In the genomic region with DNA sequence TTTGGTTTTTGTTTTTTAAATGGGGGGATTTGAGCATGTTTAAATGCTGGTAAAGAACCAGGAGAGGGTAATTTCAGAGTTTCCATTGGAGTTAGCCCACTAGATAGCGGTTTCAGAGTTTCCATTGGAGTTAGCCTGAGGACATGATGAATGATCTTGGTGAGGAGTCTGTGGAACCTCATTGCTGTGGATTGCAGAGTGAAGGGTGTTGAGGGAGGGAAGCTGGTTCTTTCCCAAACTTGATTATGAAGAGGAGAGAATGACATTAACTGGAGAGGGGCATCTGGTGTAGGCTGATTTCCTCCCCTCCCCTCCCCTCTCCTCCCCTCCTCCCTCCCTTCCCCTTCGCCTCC, we compare ENCODE assay signal across 26 cellular contexts. TPM values are rescaled to one million over a fixed set of nuclear protein-coding genes. Genes with fewer than 3 reads are reported as not detected.
DNase-seq lines count a peak whose midpoint lies in the region; ATAC-seq, FAIRE-seq and TF ChIP-seq lines count a peak whose summit lies in the region.
"Had no signal": no experiment of that assay in that cellular context is flagged by ENCODE, and none has a peak within 500 bp of the region (broad histone marks: within the 10 kb centered on the region; RNA-seq: fewer than 3 reads in every experiment).

No MANE protein-coding gene starts in this region.

- H3K27me3 Mint-ChIP-seq in astrocyte (ENCODE audit: low read depth, unreplicated experiment) (no peaks in the 10 kb centered on the region), natural killer cell (ENCODE audit: low read depth in 2 of 2) (peaks cover 19 to 20% of the 10 kb centered on the region in 2 donors)

- no peak overlapping the region for H3K4me3 ChIP-seq in AG04450 (ENCODE audit: low read depth, low read length)
- H3K4me3 ChIP-seq in astrocyte (ENCODE audit: insufficient read depth, low read depth, low read length): no peak overlapping the region
- no peak overlapping the region for H3K4me3 ChIP-seq in mesodermal cell (ENCODE audit: extremely low read depth, insufficient read depth, low read length, poor library complexity, severe bottlenecking)
- H3K4me3 ChIP-seq: A549; BLaER1 treated with 17β-estradiol and CSF1 and Interleukin-3, amounts not matched to agents 10 nM and 100 nM; esophagus squamous epithelium; MG63; Peyer's patch; psoas muscle had no signal

- peaks cover 46% of the 10 kb centered on the region for H4K20me1 ChIP-seq in astrocyte (ENCODE audit: insufficient read depth, low read length)
- H4K20me1 ChIP-seq: BLaER1 treated with 17β-estradiol and CSF1 and Interleukin-3, amounts not matched to agents 10 nM and 100 nM had no signal

- H3K9me3 ChIP-seq in AG04450 (ENCODE audit: control insufficient read depth, insufficient read depth, low read length): no peaks in the 10 kb centered on the region
- no peaks in the 10 kb centered on the region for H3K9me3 ChIP-seq in astrocyte (ENCODE audit: insufficient read depth, low read depth, low read length)
- H3K9me3 ChIP-seq in mesodermal cell (ENCODE audit: control insufficient read depth, low read length): no peaks in the 10 kb centered on the region
- H3K9me3 ChIP-seq: A549, esophagus squamous epithelium, MG63, Peyer's patch, psoas muscle had no signal

- WGBS in mesodermal cell (ENCODE audit: insufficient coverage in 2 of 2), 2 experiments: 73 to 100% methylated on average over 1 of the region's 2 CpGs

- DNase-seq in AG04450 (ENCODE audit: low read depth, low spot score) (no peak), M059J (ENCODE audit: low read depth) (peak; percentile 66), astrocyte (ENCODE audit: low read depth) (peak; percentile 33), posterior vena cava (ENCODE audit: low spot score) (no peak), natural killer cell (no peak), COLO829 (ENCODE audit: low spot score) (no peak), NCI-H510A (lab: John Stamatoyannopoulos, UW) (no peak)
- DNase-seq: activated CD8-positive, alpha-beta T cell treated with anti-CD3 and anti-CD28 coated beads, Interleukin-2, amount 10 ng/mL, durations not matched to agents 7 days and 5 days; activated effector memory CD4-positive, alpha-beta T cell treated with Interleukin-2 at 50 U/mL for 16 hours; activated naive CD8-positive, alpha-beta T cell treated with anti-CD3 and anti-CD28 coated beads, Interleukin-2, amount 10 ng/mL, durations not matched to agents 7 days and 5 days; activated T-cell treated with anti-CD3 and anti-CD28 coated beads for 4 hours; brain microvascular endothelial cell; effector memory CD8-positive, alpha-beta T cell; esophagus squamous epithelium; HCEC 1CT; MG63; NCI-H1436; NCI-H2107; Peyer's patch; psoas muscle had no signal

- peak overlapping the region; percentile 48 for H3K4me2 ChIP-seq in astrocyte (ENCODE audit: low read length)
- H3K4me2 ChIP-seq: A549; BLaER1 treated with 17β-estradiol and CSF1 and Interleukin-3, amounts not matched to agents 10 nM and 100 nM had no signal

- H3K36me3 Mint-ChIP-seq in astrocyte (ENCODE audit: low read depth, unreplicated experiment) (no peaks in the 10 kb centered on the region), natural killer cell (peaks cover 10% of the 10 kb centered on the region)
- H3K36me3 Mint-ChIP-seq: activated naive CD8-positive, alpha-beta T cell treated with anti-CD3 and anti-CD28 coated beads, Interleukin-2, amount 10 ng/mL, durations not matched to agents 7 days and 5 days had no signal

- H3K4me1 Mint-ChIP-seq in astrocyte (ENCODE audit: low read depth, unreplicated experiment) (peaks cover 8% of the 10 kb centered on the region), natural killer cell (peaks cover 0 to 6% of the 10 kb centered on the region in 2 donors)

- no peaks in the 10 kb centered on the region for H3K9me3 Mint-ChIP-seq in astrocyte (ENCODE audit: unreplicated experiment)
- no peaks in the 10 kb centered on the region for H3K9me3 Mint-ChIP-seq in natural killer cell
- H3K9me3 Mint-ChIP-seq: activated naive CD8-positive, alpha-beta T cell treated with anti-CD3 and anti-CD28 coated beads, Interleukin-2, amount 10 ng/mL, durations not matched to agents 7 days and 5 days; effector memory CD8-positive, alpha-beta T cell; neural crest cell; T-helper 1 cell treated with Interleukin-12 subunit alpha and Interleukin-12 subunit beta and Interleukin-4 antibody, amounts not matched to agents 30 μg/mL and 1 μg/mL, for 36 hours had no signal

- no peak for ATAC-seq in natural killer cell
- ATAC-seq: A549; activated CD8-positive, alpha-beta T cell treated with anti-CD3 and anti-CD28 coated beads, Interleukin-2, amount 10 ng/mL, durations not matched to agents 7 days and 5 days; effector memory CD8-positive, alpha-beta T cell; psoas muscle had no signal

- peaks cover 72% of the 10 kb centered on the region for H3K79me2 ChIP-seq in astrocyte (ENCODE audit: insufficient read depth, low read length)

- H2AFZ ChIP-seq in astrocyte (ENCODE audit: low read depth, low read length): no peak overlapping the region

- H3K4me3 Mint-ChIP-seq in astrocyte (ENCODE audit: unreplicated experiment): no peak overlapping the region
- no peak overlapping the region for H3K4me3 Mint-ChIP-seq in natural killer cell
- H3K4me3 Mint-ChIP-seq: activated CD8-positive, alpha-beta T cell treated with anti-CD3 and anti-CD28 coated beads, Interleukin-2, amount 10 ng/mL, durations not matched to agents 7 days and 5 days; activated naive CD8-positive, alpha-beta T cell treated with anti-CD3 and anti-CD28 coated beads, Interleukin-2, amount 10 ng/mL, durations not matched to agents 7 days and 5 days; effector memory CD8-positive, alpha-beta T cell; T-helper 1 cell treated with Interleukin-12 subunit alpha and Interleukin-12 subunit beta and Interleukin-4 antibody, amounts not matched to agents 30 μg/mL and 1 μg/mL, for 36 hours had no signal

- intact Hi-C loops in posterior vena cava (cut with DNase I): no loop called here
- intact Hi-C loops in natural killer cell (cut with micrococcal nuclease): no loop called here

- TF ChIP-seq CTCF in AG04450 (IDR thresholded peaks at IDR 0.05; ENCODE audit: low read depth, low read length) (no peak), astrocyte (IDR thresholded peaks at IDR 0.05; ENCODE audit: insufficient read depth, low read depth, low read length) (no peak), natural killer cell (IDR thresholded peaks at IDR 0.05) (no peak)

- CTCF ChIA-PET in AG04450 (lab: Charles Lee): no interaction called here

- H3K27me3 ChIP-seq in AG04450 (ENCODE audit: control insufficient read depth, insufficient read depth, low read length) (no peaks in the 10 kb centered on the region), astrocyte (ENCODE audit: insufficient read depth, low read length) (no peaks in the 10 kb centered on the region)
- H3K27me3 ChIP-seq: brain microvascular endothelial cell, MG63, Peyer's patch had no signal

- H3K9ac ChIP-seq in astrocyte (ENCODE audit: low read length): no peak overlapping the region
- H3K9ac ChIP-seq: BLaER1 treated with 17β-estradiol and CSF1 and Interleukin-3, amounts not matched to agents 10 nM and 100 nM had no signal

- H3K36me3 ChIP-seq in astrocyte (ENCODE audit: insufficient read depth, low read length) (no peaks in the 10 kb centered on the region), mesodermal cell (ENCODE audit: control insufficient read depth, insufficient read depth, low read length) (no peaks in the 10 kb centered on the region)
- H3K36me3 ChIP-seq: BLaER1 treated with 17β-estradiol and CSF1 and Interleukin-3, amounts not matched to agents 10 nM and 100 nM; brain microvascular endothelial cell; esophagus squamous epithelium; Peyer's patch had no signal

- H3K4me1 ChIP-seq in astrocyte (ENCODE audit: insufficient read depth, low read length) (peaks cover 16% of the 10 kb centered on the region), mesodermal cell (ENCODE audit: control insufficient read depth, insufficient read depth, low read length, poor library complexity, severe bottlenecking) (peaks cover 14% of the 10 kb centered on the region)

- FAIRE-seq in astrocyte (lab: Jason Lieb, UNC): no peak
- FAIRE-seq: A549, GM12891 had no signal

- H3K27ac ChIP-seq in AG04450 (ENCODE audit: low read depth, low read length) (peak overlapping the region; percentile 79), astrocyte (ENCODE audit: low read depth, low read length) (no peak overlapping the region), mesodermal cell (ENCODE audit: low read depth, low read length, severe bottlenecking) (peak overlapping the region; percentile 77)
- H3K27ac ChIP-seq: A549; BLaER1 treated with 17β-estradiol and CSF1 and Interleukin-3, amounts not matched to agents 10 nM and 100 nM; brain microvascular endothelial cell; Peyer's patch; psoas muscle had no signal

- POLR2A ChIA-PET in AG04450 (lab: Yijun Ruan, JAX): no interaction called here

- H3K27ac Mint-ChIP-seq in astrocyte (ENCODE audit: unreplicated experiment): no peak overlapping the region
- no peak overlapping the region for H3K27ac Mint-ChIP-seq in natural killer cell
- H3K27ac Mint-ChIP-seq: activated CD8-positive, alpha-beta T cell treated with anti-CD3 and anti-CD28 coated beads, Interleukin-2, amount 10 ng/mL, durations not matched to agents 7 days and 5 days; activated naive CD8-positive, alpha-beta T cell treated with anti-CD3 and anti-CD28 coated beads, Interleukin-2, amount 10 ng/mL, durations not matched to agents 7 days and 5 days; effector memory CD8-positive, alpha-beta T cell; T-helper 1 cell treated with Interleukin-12 subunit alpha and Interleukin-12 subunit beta and Interleukin-4 antibody, amounts not matched to agents 30 μg/mL and 1 μg/mL, for 36 hours had no signal

RNA-seq across cellular contexts. Expression of a gene that starts 5.0 kb away (rescaled TPM):
- polyA plus RNA-seq in AG04450 (2011; rRNA removed): 8.3 and 11.3 TPM in 2 replicates
- 3.3 and 4.0 TPM in 2 replicates for polyA minus RNA-seq in AG04450 (2011; rRNA and poly(A)+ RNA removed)
- 4.7 and 10.1 TPM in 2 replicates for total RNA-seq in M059J (2014; rRNA removed; shearing (Covaris generic))
- total RNA-seq in astrocyte: 19.7 and 25.8 TPM in 2 replicates
- 18.3 TPM for polyA plus RNA-seq in mesodermal cell (2013, experiment 1 of 2)
- polyA plus RNA-seq in mesodermal cell (2013, experiment 2 of 2): 17.4 TPM
- 10 to 100 TPM; 24.7 to 25.6 TPM for total RNA-seq in posterior vena cava
- total RNA-seq in natural killer cell: under 1 TPM in 1 of 3 donors, not detected in 2; 0.61 TPM
- total RNA-seq: activated CD8-positive, alpha-beta T cell treated with anti-CD3 and anti-CD28 coated beads, Interleukin-2, amount 10 ng/mL, durations not matched to agents 7 days and 5 days; activated naive CD8-positive, alpha-beta T cell treated with anti-CD3 and anti-CD28 coated beads, Interleukin-2, amount 10 ng/mL, durations not matched to agents 7 days and 5 days had no signal

Comparison
In these comparisons a context has a peak if more than half of its experiments do, and no peak if none do; other contexts are left out.
1. DNase-seq: peak in M059J (single experiment) and astrocyte (single experiment); none in AG04450 (single experiment), posterior vena cava (single experiment), natural killer cell (single experiment), COLO829 (single experiment) and NCI-H510A (single experiment).